ENCODE assay signal across 24 cellular contexts in genomic region chr11:70655816-70656215, GRCh38.
"Had no signal": no experiment of that assay in that cellular context is flagged by ENCODE, and none has a peak within 500 bp of the region (broad histone marks: within the 10 kb centered on the region; RNA-seq: fewer than 3 reads in every experiment).

No MANE protein-coding gene starts in this region.

- ATAC-seq: natural killer cell; right cardiac atrium; stimulated activated effector memory CD8-positive, alpha-beta T cell treated with anti-CD3 and anti-CD28 coated beads, Interleukin-12 subunit alpha, Interleukin-12 subunit beta, amount 100 ng/mL, for 72 hours; stimulated activated naive B cell treated with anti-CD40 and anti-IgM and Interleukin-4, amounts not matched to agents 10 μg/mL and 1 μg/mL and 100 μg/mL, for 72 hours; upper lobe of right lung had no signal

- H3K27me3 ChIP-seq: ovary, right lobe of liver, sigmoid colon, thyroid gland, upper lobe of right lung had no signal

- H3K9ac ChIP-seq: neural progenitor cell, parathyroid adenoma had no signal

- H3K4me3 ChIP-seq: neural progenitor cell, ovary, psoas muscle, right lobe of liver, sigmoid colon, stomach, thoracic aorta, thyroid gland, tibial nerve, upper lobe of right lung, uterus had no signal

- H2AFZ ChIP-seq: neural progenitor cell, parathyroid adenoma had no signal

- H3K4me2 ChIP-seq: neural progenitor cell had no signal

- H3K27ac ChIP-seq: neural progenitor cell, ovary, parathyroid adenoma, psoas muscle, right lobe of liver, sigmoid colon, stomach, thoracic aorta, thyroid gland, tibial nerve, upper lobe of right lung, uterus had no signal

- H3K9me3 ChIP-seq: ovary, psoas muscle, right lobe of liver, sigmoid colon, stomach, thoracic aorta, thyroid gland, tibial nerve, upper lobe of right lung, uterus had no signal

- H3K36me3 ChIP-seq: neural progenitor cell, ovary, right lobe of liver, sigmoid colon, thoracic aorta, thyroid gland, tibial nerve, upper lobe of right lung, uterus had no signal

- H3K4me1 ChIP-seq: parathyroid adenoma, psoas muscle, sigmoid colon, stomach, thyroid gland, tibial nerve, upper lobe of right lung, uterus had no signal

- DNase-seq: natural killer cell; occipital lobe; ovary; posterior cingulate gyrus; psoas muscle; right cardiac atrium; sigmoid colon; small intestine; stimulated activated CD4-positive, alpha-beta T cell treated with anti-CD3 and anti-CD28 coated beads, Interleukin-15, amount 100 ng/mL, for 24 hours; stimulated activated CD4-positive, alpha-beta T cell treated with anti-CD3 and anti-CD28 coated beads, Interleukin-2, amount 100 ng/mL, for 24 hours; stimulated activated CD4-positive, alpha-beta T cell treated with anti-CD3 and anti-CD28 coated beads, Interleukin-2, amount 100 ng/mL, for 48 hours; stimulated activated CD4-positive, alpha-beta T cell treated with anti-CD3 and anti-CD28 coated beads, Interleukin-4, amount 100 ng/mL, for 24 hours; stimulated activated naive B cell treated with anti-CD40 and anti-IgM and Interleukin-4, amounts not matched to agents 10 μg/mL and 1 μg/mL and 100 μg/mL, for 72 hours; stimulated activated naive CD4-positive, alpha-beta T cell treated with Interleukin-2 at 50 U/mL for 16 hours; stomach; thyroid gland; upper lobe of right lung; uterus had no signal

- H3K79me2 ChIP-seq: parathyroid adenoma had no signal
